In the genomic region with DNA sequence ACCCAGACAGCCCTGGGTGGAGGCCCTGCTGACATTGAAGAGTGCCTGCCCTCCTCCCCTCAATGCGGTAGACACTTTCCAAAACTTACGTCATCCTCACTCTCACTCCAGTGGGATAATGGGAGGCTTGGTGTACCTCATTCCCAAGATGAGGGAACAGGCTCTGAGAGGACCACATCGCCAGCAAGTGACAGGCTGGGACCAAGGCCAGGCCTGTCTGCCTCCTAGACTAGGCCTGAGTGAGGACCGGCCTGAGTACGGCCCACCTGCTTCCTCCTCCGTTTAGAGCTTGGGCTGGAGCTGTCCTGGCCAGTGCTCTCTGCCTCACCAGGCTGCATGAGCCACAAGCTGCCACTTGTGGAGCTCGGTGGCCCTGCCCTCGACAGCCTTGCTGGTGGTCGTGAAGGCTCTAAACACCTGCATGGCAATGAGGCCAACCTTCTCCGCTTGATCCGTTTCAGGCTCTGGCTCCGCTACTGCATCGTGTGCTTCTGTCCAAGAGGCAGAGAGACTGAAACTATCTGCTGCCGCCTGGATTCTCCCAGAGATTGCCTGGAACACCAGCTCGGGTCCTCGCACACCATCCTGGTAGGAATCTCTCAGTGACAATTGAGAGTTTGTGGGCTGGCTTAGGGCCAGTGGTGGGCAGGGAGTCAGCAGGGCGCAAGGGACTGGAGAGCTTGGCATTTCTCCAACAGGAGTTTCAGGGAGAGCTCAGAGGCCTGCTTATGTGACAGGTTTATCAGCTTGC, we compare ENCODE assay signal across 1 cellular context.
TF ChIP-seq lines count a peak whose summit lies in the region.

No MANE protein-coding gene starts in this region.

TF ChIP-seq in HepG2, 621 proteins besides CTCF, POLR2A, EP300 and RAD21 (continued from another document and continues in another):
- 0 out of 2 replicates have a peak, but pooled peaks have one; percentile 45 for TF ChIP-seq MTA1 (CRISPR knock-in tag; IDR thresholded peaks at IDR 0.05; ENCODE audit: borderline replicate concordance)
- TF ChIP-seq KDM2A (CRISPR knock-in tag; IDR thresholded peaks at IDR 0.05; ENCODE audit: borderline replicate concordance, low read depth) = peak; percentile 30; the same call in 1 of the 2 replicates
- TF ChIP-seq KDM1A (CRISPR knock-in tag; IDR thresholded peaks at IDR 0.05) = no peak
- no peak for TF ChIP-seq RBM22 (optimal IDR thresholded peaks at IDR 0.05; ENCODE audit: low read length)
- TF ChIP-seq KDM5A (IDR thresholded peaks at IDR 0.05; ENCODE audit: borderline replicate concordance, low read length) = peak; percentile 27; the same call in 1 of the 2 replicates
- peak; percentile 66 for TF ChIP-seq CEBPG (CRISPR knock-in tag; IDR thresholded peaks at IDR 0.05)
- TF ChIP-seq, protein P1, sequence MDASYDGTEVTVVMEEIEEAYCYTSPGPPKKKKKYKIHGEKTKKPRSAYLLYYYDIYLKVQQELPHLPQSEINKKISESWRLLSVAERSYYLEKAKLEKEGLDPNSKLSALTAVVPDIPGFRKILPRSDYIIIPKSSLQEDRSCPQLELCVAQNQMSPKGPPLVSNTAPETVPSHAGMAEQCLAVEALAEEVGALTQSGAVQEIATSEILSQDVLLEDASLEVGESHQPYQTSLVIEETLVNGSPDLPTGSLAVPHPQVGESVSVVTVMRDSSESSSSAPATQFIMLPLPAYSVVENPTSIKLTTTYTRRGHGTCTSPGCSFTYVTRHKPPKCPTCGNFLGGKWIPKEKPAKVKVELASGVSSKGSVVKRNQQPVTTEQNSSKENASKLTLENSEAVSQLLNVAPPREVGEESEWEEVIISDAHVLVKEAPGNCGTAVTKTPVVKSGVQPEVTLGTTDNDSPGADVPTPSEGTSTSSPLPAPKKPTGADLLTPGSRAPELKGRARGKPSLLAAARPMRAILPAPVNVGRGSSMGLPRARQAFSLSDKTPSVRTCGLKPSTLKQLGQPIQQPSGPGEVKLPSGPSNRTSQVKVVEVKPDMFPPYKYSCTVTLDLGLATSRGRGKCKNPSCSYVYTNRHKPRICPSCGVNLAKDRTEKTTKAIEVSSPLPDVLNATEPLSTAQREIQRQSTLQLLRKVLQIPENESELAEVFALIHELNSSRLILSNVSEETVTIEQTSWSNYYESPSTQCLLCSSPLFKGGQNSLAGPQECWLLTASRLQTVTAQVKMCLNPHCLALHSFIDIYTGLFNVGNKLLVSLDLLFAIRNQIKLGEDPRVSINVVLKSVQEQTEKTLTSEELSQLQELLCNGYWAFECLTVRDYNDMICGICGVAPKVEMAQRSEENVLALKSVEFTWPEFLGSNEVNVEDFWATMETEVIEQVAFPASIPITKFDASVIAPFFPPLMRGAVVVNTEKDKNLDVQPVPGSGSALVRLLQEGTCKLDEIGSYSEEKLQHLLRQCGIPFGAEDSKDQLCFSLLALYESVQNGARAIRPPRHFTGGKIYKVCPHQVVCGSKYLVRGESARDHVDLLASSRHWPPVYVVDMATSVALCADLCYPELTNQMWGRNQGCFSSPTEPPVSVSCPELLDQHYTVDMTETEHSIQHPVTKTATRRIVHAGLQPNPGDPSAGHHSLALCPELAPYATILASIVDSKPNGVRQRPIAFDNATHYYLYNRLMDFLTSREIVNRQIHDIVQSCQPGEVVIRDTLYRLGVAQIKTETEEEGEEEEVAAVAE (CRISPR knock-in tag; IDR thresholded peaks at IDR 0.05; ENCODE audit: borderline replicate concordance) = no peak
- TF ChIP-seq, protein P2, sequence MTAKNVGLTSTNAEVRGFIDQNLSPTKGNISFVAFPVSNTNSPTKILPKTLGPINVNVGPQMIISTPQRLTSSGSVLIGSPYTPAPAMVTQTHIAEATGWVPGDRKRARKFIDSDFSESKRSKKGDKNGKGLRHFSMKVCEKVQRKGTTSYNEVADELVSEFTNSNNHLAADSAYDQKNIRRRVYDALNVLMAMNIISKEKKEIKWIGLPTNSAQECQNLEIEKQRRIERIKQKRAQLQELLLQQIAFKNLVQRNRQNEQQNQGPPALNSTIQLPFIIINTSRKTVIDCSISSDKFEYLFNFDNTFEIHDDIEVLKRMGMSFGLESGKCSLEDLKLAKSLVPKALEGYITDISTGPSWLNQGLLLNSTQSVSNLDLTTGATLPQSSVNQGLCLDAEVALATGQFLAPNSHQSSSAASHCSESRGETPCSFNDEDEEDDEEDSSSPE (CRISPR knock-in tag; IDR thresholded peaks at IDR 0.05) = peak; percentile 28; the same call in 1 of the 2 replicates
- TF ChIP-seq, protein P3, sequence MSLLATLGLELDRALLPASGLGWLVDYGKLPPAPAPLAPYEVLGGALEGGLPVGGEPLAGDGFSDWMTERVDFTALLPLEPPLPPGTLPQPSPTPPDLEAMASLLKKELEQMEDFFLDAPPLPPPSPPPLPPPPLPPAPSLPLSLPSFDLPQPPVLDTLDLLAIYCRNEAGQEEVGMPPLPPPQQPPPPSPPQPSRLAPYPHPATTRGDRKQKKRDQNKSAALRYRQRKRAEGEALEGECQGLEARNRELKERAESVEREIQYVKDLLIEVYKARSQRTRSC (CRISPR knock-in tag; IDR thresholded peaks at IDR 0.05; ENCODE audit: low read depth) = no peak
- TF ChIP-seq ZNF251 (CRISPR knock-in tag; IDR thresholded peaks at IDR 0.05) = no peak
- TF ChIP-seq ZNF766 (CRISPR knock-in tag; IDR thresholded peaks at IDR 0.05; ENCODE audit: borderline replicate concordance) = peak; percentile 34; the same call in 1 of the 2 replicates
- 0 out of 2 replicates have a peak, but pooled peaks have one; percentile 17 for TF ChIP-seq HOXD1 (CRISPR knock-in tag; IDR thresholded peaks at IDR 0.05)
- TF ChIP-seq SYNCRIP (IDR thresholded peaks at IDR 0.05; ENCODE audit: insufficient read depth, low read depth, low read length) = no peak
- TF ChIP-seq ARHGAP35 (CRISPR knock-in tag; IDR thresholded peaks at IDR 0.05; ENCODE audit: borderline replicate concordance) = no peak
- peak; percentile 65 for TF ChIP-seq ZFP91 (CRISPR knock-in tag; IDR thresholded peaks at IDR 0.05; ENCODE audit: borderline replicate concordance)
- TF ChIP-seq KDM5B (CRISPR knock-in tag; IDR thresholded peaks at IDR 0.05; ENCODE audit: borderline replicate concordance) = peak; percentile 44; the same call in 1 of the 2 replicates
- TF ChIP-seq ZNF337 (CRISPR knock-in tag; IDR thresholded peaks at IDR 0.05; ENCODE audit: borderline replicate concordance, low read depth) = peak; percentile 19; the same call in 1 of the 2 replicates
- TF ChIP-seq FOXA1 (IDR thresholded peaks at IDR 0.05) = no peak
- no peak for TF ChIP-seq FOXA1 (CRISPR knock-in tag; IDR thresholded peaks at IDR 0.05)
- TF ChIP-seq NRL (CRISPR knock-in tag; IDR thresholded peaks at IDR 0.05; ENCODE audit: borderline replicate concordance) = peak; percentile 50; the same call in 1 of the 2 replicates
- 0 out of 2 replicates have a peak, but pooled peaks have one; percentile 22 for TF ChIP-seq ZNF800 (CRISPR knock-in tag; IDR thresholded peaks at IDR 0.05)
- TF ChIP-seq GFI1 (CRISPR knock-in tag; IDR thresholded peaks at IDR 0.05; ENCODE audit: borderline replicate concordance) = no peak
- TF ChIP-seq ZNF207 (IDR thresholded peaks at IDR 0.05; ENCODE audit: borderline replicate concordance) = no peak
- TF ChIP-seq HNRNPL (IDR thresholded peaks at IDR 0.05; ENCODE audit: low read depth, low read length) = 0 out of 2 replicates have a peak, but pooled peaks have one; percentile 51
- TF ChIP-seq, protein P4, sequence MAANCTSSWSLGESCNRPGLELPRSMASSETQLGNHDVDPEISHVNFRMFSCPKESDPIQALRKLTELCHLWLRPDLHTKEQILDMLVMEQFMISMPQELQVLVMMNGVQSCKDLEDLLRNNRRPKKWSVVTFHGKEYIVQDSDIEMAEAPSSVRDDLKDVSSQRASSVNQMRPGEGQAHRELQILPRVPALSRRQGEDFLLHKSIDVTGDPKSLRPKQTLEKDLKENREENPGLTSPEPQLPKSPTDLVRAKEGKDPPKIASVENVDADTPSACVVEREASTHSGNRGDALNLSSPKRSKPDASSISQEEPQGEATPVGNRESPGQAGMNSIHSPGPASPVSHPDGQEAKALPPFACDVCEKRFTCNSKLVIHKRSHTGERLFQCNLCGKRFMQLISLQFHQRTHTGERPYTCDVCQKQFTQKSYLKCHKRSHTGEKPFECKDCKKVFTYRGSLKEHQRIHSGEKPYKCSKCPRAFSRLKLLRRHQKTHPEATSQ (CRISPR knock-in tag; IDR thresholded peaks at IDR 0.05; ENCODE audit: borderline replicate concordance) = peak; percentile 31; the same call in 1 of the 2 replicates
- TF ChIP-seq, protein P5, sequence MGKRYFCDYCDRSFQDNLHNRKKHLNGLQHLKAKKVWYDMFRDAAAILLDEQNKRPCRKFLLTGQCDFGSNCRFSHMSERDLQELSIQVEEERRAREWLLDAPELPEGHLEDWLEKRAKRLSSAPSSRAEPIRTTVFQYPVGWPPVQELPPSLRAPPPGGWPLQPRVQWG (CRISPR knock-in tag; IDR thresholded peaks at IDR 0.05; ENCODE audit: borderline replicate concordance, low read depth) = no peak
- TF ChIP-seq ZBTB8A (CRISPR knock-in tag; IDR thresholded peaks at IDR 0.05; ENCODE audit: borderline replicate concordance, low read depth) = peak; percentile 50; the same call in 1 of the 2 replicates
- no peak for TF ChIP-seq GATA4 (IDR thresholded peaks at IDR 0.05; ENCODE audit: borderline replicate concordance, low read depth)
- TF ChIP-seq NONO (IDR thresholded peaks at IDR 0.05) = no peak
- TF ChIP-seq NONO (CRISPR knock-in tag; conservative IDR thresholded peaks at IDR 0.05) = no peak
- TF ChIP-seq, protein P6, sequence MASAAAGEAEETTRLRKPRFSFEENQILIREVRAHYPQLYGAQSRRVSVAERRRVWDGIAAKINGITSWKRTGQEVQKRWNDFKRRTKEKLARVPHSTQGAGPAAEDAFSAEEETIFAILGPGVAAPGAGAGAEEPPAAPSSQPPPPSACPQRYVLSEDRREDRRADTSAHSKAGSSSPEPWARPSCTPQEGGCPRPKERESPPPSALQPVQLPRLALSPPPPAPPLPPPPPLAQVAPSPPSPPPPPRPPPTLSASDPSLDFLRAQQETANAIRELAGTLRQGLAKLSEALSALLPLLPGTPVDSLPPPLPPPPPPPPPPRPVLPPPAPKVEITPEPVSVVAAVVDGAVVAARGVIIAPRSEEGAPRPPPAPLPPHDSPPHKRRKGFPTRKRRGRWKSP (CRISPR knock-in tag; IDR thresholded peaks at IDR 0.05) = 0 out of 2 replicates have a peak, but pooled peaks have one; percentile 57
- peak; percentile 78; the same call in 1 of the 2 replicates for TF ChIP-seq THAP7 (CRISPR knock-in tag; IDR thresholded peaks at IDR 0.05)
- TF ChIP-seq ATF7 (IDR thresholded peaks at IDR 0.05) = no peak
- 0 out of 2 replicates have a peak, but pooled peaks have one; percentile 23 for TF ChIP-seq ATF7 (CRISPR knock-in tag; IDR thresholded peaks at IDR 0.05)
- peak; percentile 74 for TF ChIP-seq ZNF121 (CRISPR knock-in tag; IDR thresholded peaks at IDR 0.05)
- peak; percentile 42; the same call in 1 of the 2 replicates for TF ChIP-seq GATAD2A (CRISPR knock-in tag; IDR thresholded peaks at IDR 0.05)
- peak; percentile 60 for TF ChIP-seq UBTF (CRISPR knock-in tag; IDR thresholded peaks at IDR 0.05)
